ENCODE assay signal across 8 cellular contexts in genomic region chr17:81387235-81388060, GRCh38. TPM values are rescaled to one million over a fixed set of nuclear protein-coding genes. Genes with fewer than 3 reads are reported as not detected.
DNase-seq lines count a peak whose midpoint lies in the region; ATAC-seq and TF ChIP-seq lines count a peak whose summit lies in the region.

No MANE protein-coding gene starts in this region.

- H3K27me3 ChIP-seq in AG04450 (ENCODE audit: control insufficient read depth, insufficient read depth, low read length), result no peaks in the 10 kb centered on the region

- H3K36me3 ChIP-seq in HEK293 (ENCODE audit: control insufficient read depth in 2 of 2, insufficient read depth in 1 of 2, low read length in 2 of 2), result peaks cover 0 to 8% of the 10 kb centered on the region in 2 experiments; a peak in 1 of 3 replicates

- TF ChIP-seq CTCF in AG04450 (IDR thresholded peaks at IDR 0.05; ENCODE audit: low read depth, low read length), result no peak
- TF ChIP-seq CTCF in HEK293 (tag by site-specific recombination; IDR thresholded peaks at IDR 0.05), result no peak

- POLR2A ChIA-PET in AG04450 (lab: Yijun Ruan, JAX), result interaction anchor here (0.6 kb wide), 1 partner anchor 10 kb away, joined by 4 read pairs; no protein-coding TSS in a partner anchor
- POLR2A ChIA-PET in HEK293 (lab: Yijun Ruan, JAX), result no interaction called here

- CTCF ChIA-PET in AG04450 (lab: Charles Lee), result no interaction called here
- CTCF ChIA-PET in HEK293 (lab: Yijun Ruan, JAX), result no interaction called here

- ATAC-seq in esophagus mucosa (peak; percentile 13), HG02610 (IDR thresholded peaks at IDR 0.05; ENCODE audit: unreplicated experiment) (no peak)

- peak overlapping the region; percentile 65 for H3K4me3 ChIP-seq in AG04450 (ENCODE audit: low read depth, low read length)
- peak overlapping the region; percentile 47 for H3K4me3 ChIP-seq in HEK293 (ENCODE audit: low read depth, low read length)

- H3K27ac ChIP-seq in AG04450 (ENCODE audit: low read depth, low read length) (peak overlapping the region; percentile 77), HEK293 (ENCODE audit: extremely low read depth, low read depth, low read length) (peak overlapping the region; percentile 87)

- H3K9me3 ChIP-seq in AG04450 (ENCODE audit: control insufficient read depth, insufficient read depth, low read length), result no peaks in the 10 kb centered on the region; the same call in 1 of the 2 replicates
- H3K9me3 ChIP-seq in HEK293 (ENCODE audit: control insufficient read depth, insufficient read depth, low read depth, low read length), result no peaks in the 10 kb centered on the region

- DNase-seq in AG04450 (ENCODE audit: low read depth, low spot score) (no peak), myocyte (ENCODE audit: low read depth) (peak; percentile 67), superior temporal gyrus (ENCODE audit: extremely low spot score) (peak; percentile 70), HPDE6-E6E7 (ENCODE audit: extremely low spot score) (no peak)
- DNase-seq in activated CD4-positive, alpha-beta T cell treated with anti-CD3 and anti-CD28 coated beads, Interleukin-2, amount 50 U/mL, for 48 hours, result peak; percentile 63 to 73

- H3K4me1 ChIP-seq in HEK293 (ENCODE audit: control insufficient read depth, insufficient read depth, low read length), result peaks cover 21% of the 10 kb centered on the region

TF ChIP-seq in HEK293, 187 proteins besides CTCF, POLR2A, EP300 and RAD21 (continues in another document):
- TF ChIP-seq ZNF837 (tag by site-specific recombination; IDR thresholded peaks at IDR 0.05) (no peak), ZNF239 (tag by site-specific recombination; IDR thresholded peaks at IDR 0.05) (no peak), ZNF518A (tag by site-specific recombination; conservative IDR thresholded peaks at IDR 0.05; ENCODE audit: low read depth) (no peak), KLF1 (tag by site-specific recombination; IDR thresholded peaks at IDR 0.05) (peak; percentile 97), OSR2 (tag by site-specific recombination; IDR thresholded peaks at IDR 0.05) (0 out of 2 replicates have a peak, but pooled peaks have one; percentile 13), SP7 (tag by site-specific recombination; IDR thresholded peaks at IDR 0.05) (peak; percentile 73), HOXD13 (CRISPR knock-in tag; IDR thresholded peaks at IDR 0.05; ENCODE audit: borderline replicate concordance) (no peak), ZNF112 (tag by site-specific recombination; IDR thresholded peaks at IDR 0.05) (no peak), ZNF48 (tag by site-specific recombination; IDR thresholded peaks at IDR 0.05) (no peak), ZBTB7A (tag by site-specific recombination; IDR thresholded peaks at IDR 0.05; ENCODE audit: low read depth) (peak; percentile 73), ZNF621 (tag by site-specific recombination; IDR thresholded peaks at IDR 0.05) (no peak), REPIN1 (tag by site-specific recombination; IDR thresholded peaks at IDR 0.05; ENCODE audit: low read depth) (no peak), ZFP37 (tag by site-specific recombination; IDR thresholded peaks at IDR 0.05) (no peak), ZNF146 (tag by site-specific recombination; IDR thresholded peaks at IDR 0.05) (no peak), ZNF426 (tag by site-specific recombination; IDR thresholded peaks at IDR 0.05) (no peak), ZNF138 (tag by site-specific recombination; IDR thresholded peaks at IDR 0.05; ENCODE audit: borderline replicate concordance) (no peak), ZNF202 (tag by site-specific recombination; IDR thresholded peaks at IDR 0.05; ENCODE audit: borderline replicate concordance) (no peak), ZNF114 (tag by site-specific recombination; IDR thresholded peaks at IDR 0.05) (no peak), ZFHX2 (tag by site-specific recombination; conservative IDR thresholded peaks at IDR 0.05) (peak; percentile 83), ZNF16 (tag by site-specific recombination; IDR thresholded peaks at IDR 0.05; ENCODE audit: low read depth) (no peak), ZIC2 (tag by site-specific recombination; IDR thresholded peaks at IDR 0.05) (no peak), SP2 (tag by site-specific recombination; IDR thresholded peaks at IDR 0.05) (peak; percentile 70), ZBTB20 (tag by site-specific recombination; IDR thresholded peaks at IDR 0.05) (peak; percentile 87; the same call in 1 of the 2 replicates), ZNF544 (tag by site-specific recombination; IDR thresholded peaks at IDR 0.05) (no peak)
- TF ChIP-seq, protein P1, sequence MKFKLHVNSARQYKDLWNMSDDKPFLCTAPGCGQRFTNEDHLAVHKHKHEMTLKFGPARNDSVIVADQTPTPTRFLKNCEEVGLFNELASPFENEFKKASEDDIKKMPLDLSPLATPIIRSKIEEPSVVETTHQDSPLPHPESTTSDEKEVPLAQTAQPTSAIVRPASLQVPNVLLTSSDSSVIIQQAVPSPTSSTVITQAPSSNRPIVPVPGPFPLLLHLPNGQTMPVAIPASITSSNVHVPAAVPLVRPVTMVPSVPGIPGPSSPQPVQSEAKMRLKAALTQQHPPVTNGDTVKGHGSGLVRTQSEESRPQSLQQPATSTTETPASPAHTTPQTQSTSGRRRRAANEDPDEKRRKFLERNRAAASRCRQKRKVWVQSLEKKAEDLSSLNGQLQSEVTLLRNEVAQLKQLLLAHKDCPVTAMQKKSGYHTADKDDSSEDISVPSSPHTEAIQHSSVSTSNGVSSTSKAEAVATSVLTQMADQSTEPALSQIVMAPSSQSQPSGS (tag by site-specific recombination; IDR thresholded peaks at IDR 0.05; ENCODE audit: low read depth), result no peak
- TF ChIP-seq, protein P2, sequence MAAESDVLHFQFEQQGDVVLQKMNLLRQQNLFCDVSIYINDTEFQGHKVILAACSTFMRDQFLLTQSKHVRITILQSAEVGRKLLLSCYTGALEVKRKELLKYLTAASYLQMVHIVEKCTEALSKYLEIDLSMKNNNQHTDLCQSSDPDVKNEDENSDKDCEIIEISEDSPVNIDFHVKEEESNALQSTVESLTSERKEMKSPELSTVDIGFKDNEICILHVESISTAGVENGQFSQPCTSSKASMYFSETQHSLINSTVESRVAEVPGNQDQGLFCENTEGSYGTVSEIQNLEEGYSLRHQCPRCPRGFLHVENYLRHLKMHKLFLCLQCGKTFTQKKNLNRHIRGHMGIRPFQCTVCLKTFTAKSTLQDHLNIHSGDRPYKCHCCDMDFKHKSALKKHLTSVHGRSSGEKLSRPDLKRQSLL (tag by site-specific recombination; IDR thresholded peaks at IDR 0.05), result peak; percentile 94
- TF ChIP-seq, protein P3, sequence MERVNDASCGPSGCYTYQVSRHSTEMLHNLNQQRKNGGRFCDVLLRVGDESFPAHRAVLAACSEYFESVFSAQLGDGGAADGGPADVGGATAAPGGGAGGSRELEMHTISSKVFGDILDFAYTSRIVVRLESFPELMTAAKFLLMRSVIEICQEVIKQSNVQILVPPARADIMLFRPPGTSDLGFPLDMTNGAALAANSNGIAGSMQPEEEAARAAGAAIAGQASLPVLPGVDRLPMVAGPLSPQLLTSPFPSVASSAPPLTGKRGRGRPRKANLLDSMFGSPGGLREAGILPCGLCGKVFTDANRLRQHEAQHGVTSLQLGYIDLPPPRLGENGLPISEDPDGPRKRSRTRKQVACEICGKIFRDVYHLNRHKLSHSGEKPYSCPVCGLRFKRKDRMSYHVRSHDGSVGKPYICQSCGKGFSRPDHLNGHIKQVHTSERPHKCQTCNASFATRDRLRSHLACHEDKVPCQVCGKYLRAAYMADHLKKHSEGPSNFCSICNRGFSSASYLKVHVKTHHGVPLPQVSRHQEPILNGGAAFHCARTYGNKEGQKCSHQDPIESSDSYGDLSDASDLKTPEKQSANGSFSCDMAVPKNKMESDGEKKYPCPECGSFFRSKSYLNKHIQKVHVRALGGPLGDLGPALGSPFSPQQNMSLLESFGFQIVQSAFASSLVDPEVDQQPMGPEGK (tag by site-specific recombination; IDR thresholded peaks at IDR 0.05), result peak; percentile 87

RNA-seq across cellular contexts. Expression of gene BAHCC1, which starts 7.8 kb away (rescaled TPM):
- 1.3 and 2.5 TPM in 2 replicates for polyA plus RNA-seq in AG04450 (2011; rRNA removed)
- 3.3 and 6.3 TPM in 2 replicates for polyA minus RNA-seq in AG04450 (2011; rRNA and poly(A)+ RNA removed)
- total RNA-seq in esophagus mucosa, result 4.2 TPM
- total RNA-seq in myocyte, result 5.5 and 5.7 TPM in 2 replicates
- 7.3 TPM for polyA plus RNA-seq in myocyte (2012)

Comparison
In these comparisons a context has a peak if more than half of its experiments do, and no peak if none do; other contexts are left out.
1. DNase-seq: peak in activated CD4-positive, alpha-beta T cell treated with anti-CD3 and anti-CD28 coated beads, Interleukin-2, amount 50 U/mL, for 48 hours (2 of 2), myocyte (single experiment) and superior temporal gyrus (single experiment); none in AG04450 (single experiment) and HPDE6-E6E7 (single experiment).